In genomic region chr5:97067296-97067695, GRCh38 we compare ENCODE assay signal across 24 cellular contexts.
"Had no signal": no experiment of that assay in that cellular context is flagged by ENCODE, and none has a peak within 500 bp of the region (broad histone marks: within the 10 kb centered on the region; RNA-seq: fewer than 3 reads in every experiment).

No MANE protein-coding gene starts in this region.

- FAIRE-seq: astrocyte had no signal

- H3K27me3 ChIP-seq: brain microvascular endothelial cell, Peyer's patch had no signal

- H3K27ac ChIP-seq: brain microvascular endothelial cell, KMS-11, Peyer's patch, RWPE1, SJSA1 had no signal

- H3K9me3 ChIP-seq: Peyer's patch had no signal

- H3K4me1 ChIP-seq: Peyer's patch, SJSA1 had no signal

- H3K4me2 ChIP-seq: KMS-11 had no signal

- H3K36me3 ChIP-seq: brain microvascular endothelial cell, Peyer's patch, SJSA1 had no signal

- H3K4me3 ChIP-seq: Peyer's patch, SJSA1 had no signal

- H3K9ac ChIP-seq: KMS-11 had no signal

- DNase-seq: activated CD4-positive, alpha-beta T cell treated with anti-CD3 and anti-CD28 coated beads for 1 hour; activated CD4-positive, alpha-beta T cell treated with anti-CD3 and anti-CD28 coated beads, Interleukin-2, amount 10 ng/mL, durations not matched to agents 24 days and 14 days; activated CD4-positive, alpha-beta T cell treated with anti-CD3 and anti-CD28 coated beads, Interleukin-2, amount 50 U/mL, for 48 hours; activated CD8-positive, alpha-beta memory T cell treated with anti-CD3 and anti-CD28 coated beads, Interleukin-2, amount 10 ng/mL, durations not matched to agents 7 days and 5 days; activated effector memory CD4-positive, alpha-beta T cell treated with Interleukin-2 at 50 U/mL for 16 hours; activated naive CD4-positive, alpha-beta T cell; activated naive CD8-positive, alpha-beta T cell treated with anti-CD3 and anti-CD28 coated beads, Interleukin-2, amount 50 U/mL, for 24 hours; activated T-cell treated with anti-CD3 and anti-CD28 coated beads, Interleukin-2, amount 50 U/mL, for 24 hours; amygdala; brain microvascular endothelial cell; MM.1S; NCI-H1105; NCI-H1436 treated with DMSO at 0.1 percent for 48 hours; NCI-H187; NCI-H2081; NCI-H510A treated with DMSO at 0.1 percent for 48 hours; Peyer's patch; Right ventricle myocardium superior; T-helper 17 cell; T-helper 9 cell had no signal
